In the genomic region with DNA sequence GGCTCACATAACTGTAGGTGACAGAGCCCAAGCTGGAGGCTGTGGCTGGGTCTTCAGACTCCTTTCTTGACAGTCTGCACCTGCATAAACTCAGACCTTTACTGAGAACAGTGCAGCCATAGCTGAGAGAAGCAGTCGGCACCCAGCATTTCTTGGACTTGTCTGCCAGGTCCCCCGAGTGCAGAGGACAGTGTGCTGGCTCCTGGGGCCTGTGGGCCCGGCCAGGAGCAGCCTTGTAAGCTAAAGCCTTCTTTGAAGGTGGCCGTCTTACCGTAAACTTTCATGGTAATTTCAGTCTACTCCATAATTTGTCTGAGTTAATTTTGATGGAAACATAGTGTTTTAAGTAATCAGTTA, we compare ENCODE assay signal across 1 cellular context.
TF ChIP-seq lines count a peak whose summit lies in the region.

No MANE protein-coding gene starts in this region.

TF ChIP-seq in SK-N-SH treated with all-trans-retinoic acid at 6 μM for 48 hours, 23 proteins besides CTCF, POLR2A, EP300 and RAD21 (continued from another document):
- TF ChIP-seq, protein P1, sequence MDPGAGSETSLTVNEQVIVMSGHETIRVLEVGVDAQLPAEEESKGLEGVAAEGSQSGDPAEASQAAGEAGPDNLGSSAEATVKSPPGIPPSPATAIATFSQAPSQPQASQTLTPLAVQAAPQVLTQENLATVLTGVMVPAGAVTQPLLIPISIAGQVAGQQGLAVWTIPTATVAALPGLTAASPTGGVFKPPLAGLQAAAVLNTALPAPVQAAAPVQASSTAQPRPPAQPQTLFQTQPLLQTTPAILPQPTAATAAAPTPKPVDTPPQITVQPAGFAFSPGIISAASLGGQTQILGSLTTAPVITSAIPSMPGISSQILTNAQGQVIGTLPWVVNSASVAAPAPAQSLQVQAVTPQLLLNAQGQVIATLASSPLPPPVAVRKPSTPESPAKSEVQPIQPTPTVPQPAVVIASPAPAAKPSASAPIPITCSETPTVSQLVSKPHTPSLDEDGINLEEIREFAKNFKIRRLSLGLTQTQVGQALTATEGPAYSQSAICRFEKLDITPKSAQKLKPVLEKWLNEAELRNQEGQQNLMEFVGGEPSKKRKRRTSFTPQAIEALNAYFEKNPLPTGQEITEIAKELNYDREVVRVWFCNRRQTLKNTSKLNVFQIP (CRISPR knock-in tag; IDR thresholded peaks at IDR 0.05; ENCODE audit: borderline replicate concordance, low read depth), result no peak
- TF ChIP-seq CSDC2 (CRISPR knock-in tag; IDR thresholded peaks at IDR 0.05), result no peak
- no peak for TF ChIP-seq ZNF565 (CRISPR knock-in tag; conservative IDR thresholded peaks at IDR 0.05; ENCODE audit: low read depth)
- no peak for TF ChIP-seq ISL1 (CRISPR knock-in tag; IDR thresholded peaks at IDR 0.05)
- TF ChIP-seq PPARA (CRISPR knock-in tag; IDR thresholded peaks at IDR 0.05; ENCODE audit: borderline replicate concordance), result no peak
- no peak for TF ChIP-seq ZC3H10 (CRISPR knock-in tag; IDR thresholded peaks at IDR 0.05)
- TF ChIP-seq TCF4 (CRISPR knock-in tag; IDR thresholded peaks at IDR 0.05; ENCODE audit: borderline replicate concordance), result no peak
- TF ChIP-seq ZFP3 (CRISPR knock-in tag; IDR thresholded peaks at IDR 0.05), result no peak
- TF ChIP-seq ZNF70 (CRISPR knock-in tag; IDR thresholded peaks at IDR 0.05), result no peak
- TF ChIP-seq GLIS3 (CRISPR knock-in tag; IDR thresholded peaks at IDR 0.05), result no peak
- TF ChIP-seq ESRRG (CRISPR knock-in tag; IDR thresholded peaks at IDR 0.05), result no peak
